ENCODE assay signal across 17 cellular contexts in the genomic region with DNA sequence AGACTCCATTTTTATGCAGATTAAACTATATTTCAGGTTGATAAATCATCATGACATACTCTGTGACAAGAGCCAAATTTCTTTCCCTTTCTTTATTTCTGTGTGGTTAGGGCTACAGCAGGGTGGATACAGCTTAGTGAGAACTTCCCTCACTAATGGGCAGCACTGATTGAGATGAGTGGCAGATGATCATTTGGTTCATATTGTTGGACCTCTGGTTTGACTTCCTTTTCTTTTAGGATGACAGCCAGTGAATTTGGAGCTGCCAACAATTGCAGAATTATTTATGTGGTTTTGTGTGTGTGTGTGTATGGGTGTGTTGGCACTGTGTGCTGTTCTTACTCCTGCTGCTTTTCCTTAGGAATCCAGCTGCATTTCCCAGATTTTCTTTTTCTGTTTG.
DNase-seq lines count a peak whose midpoint lies in the region; ATAC-seq, FAIRE-seq and TF ChIP-seq lines count a peak whose summit lies in the region.
"Had no signal": no experiment of that assay in that cellular context is flagged by ENCODE, and none has a peak within 500 bp of the region (broad histone marks: within the 10 kb centered on the region; RNA-seq: fewer than 3 reads in every experiment).

No MANE protein-coding gene starts in this region.

- H3K9me3 Mint-ChIP-seq in type B pancreatic cell: no peaks in the 10 kb centered on the region

- no peak overlapping the region for H3K27ac Mint-ChIP-seq in type B pancreatic cell
- H3K27ac Mint-ChIP-seq: CD4-positive, CD25-positive, alpha-beta regulatory T cell; H9 had no signal

- DNase-seq in G401 (ENCODE audit: low spot score) (peak; percentile 67), NCI-H446 treated with DMSO at 0.1 percent for 48 hours (lab: John Stamatoyannopoulos, UW) (peak; percentile 95), cerebellar cortex (ENCODE audit: low spot score) (peak; percentile 62), type B pancreatic cell (ENCODE audit: extremely low spot score, unreplicated experiment) (no peak), GM12891 (ENCODE audit: insufficient read length, low spot score) (no peak)
- DNase-seq: ACHN; BE2C; Caco-2; CD4-positive, CD25-positive, alpha-beta regulatory T cell; DMS153; DMS79; GF-D8; H9; KG1 had no signal

- no peak for FAIRE-seq in GM12891 (lab: Jason Lieb, UNC)
- FAIRE-seq: GM19239, H1 had no signal

- no peak for ATAC-seq in GM19324 (IDR thresholded peaks at IDR 0.05; ENCODE audit: low FRiP score, unreplicated experiment)

- no peaks in the 10 kb centered on the region for H3K4me1 Mint-ChIP-seq in type B pancreatic cell (ENCODE audit: unreplicated experiment)
- H3K4me1 Mint-ChIP-seq: CD4-positive, CD25-positive, alpha-beta regulatory T cell; H9 had no signal

- no peak for TF ChIP-seq POLR2A in GM12891 (IDR thresholded peaks at IDR 0.05; ENCODE audit: low read depth, low read length)

- in situ Hi-C loops in G401 (cut with HindIII; ENCODE audit: low sequenced_read_pairs): no loop called here

- H3K36me3 Mint-ChIP-seq in type B pancreatic cell: no peaks in the 10 kb centered on the region
- H3K36me3 Mint-ChIP-seq: CD4-positive, CD25-positive, alpha-beta regulatory T cell had no signal

- no peak overlapping the region for H3K4me3 Mint-ChIP-seq in type B pancreatic cell
- H3K4me3 Mint-ChIP-seq: CD4-positive, CD25-positive, alpha-beta regulatory T cell; H9 had no signal

- peaks cover 4% of the 10 kb centered on the region for H3K27me3 Mint-ChIP-seq in type B pancreatic cell
- H3K27me3 Mint-ChIP-seq: CD4-positive, CD25-positive, alpha-beta regulatory T cell had no signal

- TF ChIP-seq CTCF in type B pancreatic cell (conservative IDR thresholded peaks at IDR 0.05): no peak

TF ChIP-seq in GM12891, 5 proteins besides CTCF, POLR2A, EP300 and RAD21:
- TF ChIP-seq POLR2AphosphoS5 (IDR thresholded peaks at IDR 0.05; ENCODE audit: low read depth, low read length): no peak
- TF ChIP-seq TAF1 (IDR thresholded peaks at IDR 0.05; ENCODE audit: low read depth, low read length): no peak
- no peak for TF ChIP-seq POU2F2 (IDR thresholded peaks at IDR 0.05; ENCODE audit: low read depth, low read length)
- no peak for TF ChIP-seq PAX5 (IDR thresholded peaks at IDR 0.05; ENCODE audit: insufficient read depth, low read length, severe bottlenecking)
- TF ChIP-seq SPI1 (IDR thresholded peaks at IDR 0.05; ENCODE audit: low read depth, low read length): no peak
TF ChIP-seq in GM12891: peak in this region for 0.

Comparison
In these comparisons a context has a peak if more than half of its experiments do, and no peak if none do; other contexts are left out.
1. DNase-seq: peak in G401 (single experiment), NCI-H446 treated with DMSO at 0.1 percent for 48 hours (single experiment) and cerebellar cortex (single experiment); none in type B pancreatic cell (single experiment) and GM12891 (single experiment).